In genomic region chr4:39353478-39354177, GRCh38 we compare ENCODE assay signal across 8 cellular contexts. TPM values are rescaled to one million over a fixed set of nuclear protein-coding genes. Genes with fewer than 3 reads are reported as not detected.
DNase-seq lines count a peak whose midpoint lies in the region; ATAC-seq, FAIRE-seq and TF ChIP-seq lines count a peak whose summit lies in the region.

No MANE protein-coding gene starts in this region.

- peak overlapping the region; percentile 89 to 97 (median 91) for H3K27ac Mint-ChIP-seq in naive B cell

- in situ Hi-C loops in SK-MEL-5 (cut with HindIII; ENCODE audit: low pct_unique_long_range_greater_than_20kb, low sequenced_read_pairs), result no loop called here

- H3K27me3 Mint-ChIP-seq in naive B cell, result no peaks in the 10 kb centered on the region

- no peak overlapping the region for H3K4me3 ChIP-seq in BE2C (ENCODE audit: low read depth, low read length)

- H3K27me3 ChIP-seq in BE2C, result no peaks in the 10 kb centered on the region

- FAIRE-seq in endometrium (lab: Jason Lieb, UNC), result peak; percentile 55

- H3K9me3 ChIP-seq in BE2C, result no peaks in the 10 kb centered on the region

- TF ChIP-seq CTCF in BE2C (IDR thresholded peaks at IDR 0.05; ENCODE audit: low read depth, low read length), result no peak

- peaks cover 37 to 62% (median 45%) of the 10 kb centered on the region in 3 donors for H3K4me1 Mint-ChIP-seq in naive B cell

- peak; percentile 54 to 68 for DNase-seq in AML-193 (lab: John Stamatoyannopoulos, UW)
- peak; percentile 21 for DNase-seq in SK-MEL-5 (ENCODE audit: low read depth, low spot score)
- DNase-seq in naive B cell, result peak; percentile 40
- no peak for DNase-seq in NCI-H1417 treated with DMSO at 0.1 percent for 48 hours (lab: John Stamatoyannopoulos, UW)
- no peak for DNase-seq in BE2C

- H3K4me3 Mint-ChIP-seq in naive B cell, result peak overlapping the region; percentile 51 to 88 (median 78)

- peaks cover 0 to 8% (median 2%) of the 10 kb centered on the region in 7 donors for H3K9me3 Mint-ChIP-seq in naive B cell

- H3K36me3 Mint-ChIP-seq in naive B cell, result peaks cover 18% of the 10 kb centered on the region in 2 donors

- peak; percentile 70 for ATAC-seq in GM19043 (IDR thresholded peaks at IDR 0.05; ENCODE audit: low read depth, unreplicated experiment)
- ATAC-seq in HG03139 (IDR thresholded peaks at IDR 0.05; ENCODE audit: unreplicated experiment), result peak; percentile 61
- ATAC-seq in naive B cell (ENCODE audit: low read depth in 2 of 2), result peak; percentile 64 to 66

- peaks cover 25% of the 10 kb centered on the region for H3K36me3 ChIP-seq in BE2C

- peaks cover 7% of the 10 kb centered on the region for H3K4me1 ChIP-seq in BE2C

RNA-seq across cellular contexts. Expression of gene RFC1, which starts 12.5 kb away (rescaled TPM):
- total RNA-seq in SK-MEL-5 (2014; rRNA removed; shearing (Covaris generic)), result 48.4 and 54.0 TPM in 2 replicates
- 27.4 and 29.5 TPM in 2 replicates for polyA plus RNA-seq in SK-MEL-5 (2015; cell fraction: cytosol; rRNA removed)
- polyA plus RNA-seq in SK-MEL-5 (2015; cell fraction: nucleus; rRNA removed), result 28.8 and 33.6 TPM in 2 replicates
- polyA plus RNA-seq in naive B cell (ENCODE audit: low read depth in 6 of 6), result 10 to 100 TPM in 5 of 6 donors, 1 to 10 TPM in 1; 9.0 to 54.7 (median 37.9) TPM
- 29.9 TPM for polyA plus RNA-seq in BE2C (2012; ENCODE audit: insufficient read depth, insufficient read length, low read depth)

RNA-seq across cellular contexts. Expression of gene KLB, which starts 53.1 kb away (rescaled TPM):
- not detected in 2 replicates for total RNA-seq in SK-MEL-5 (2014; rRNA removed; shearing (Covaris generic))
- polyA plus RNA-seq in SK-MEL-5 (2015; cell fraction: cytosol; rRNA removed), result not detected in 2 replicates
- polyA plus RNA-seq in SK-MEL-5 (2015; cell fraction: nucleus; rRNA removed), result not detected in 2 replicates
- polyA plus RNA-seq in naive B cell (ENCODE audit: low read depth in 6 of 6), result under 1 TPM in 5 of 6 donors, not detected in 1; 0.10 to 0.34 (median 0.21) TPM
- polyA plus RNA-seq in BE2C (2012; ENCODE audit: insufficient read depth, insufficient read length, low read depth), result 0.14 TPM

Comparison
In these comparisons a context has a peak if more than half of its experiments do, and no peak if none do; other contexts are left out.
1. DNase-seq: peak in AML-193 (2 of 2), SK-MEL-5 (single experiment) and naive B cell (single experiment); none in NCI-H1417 treated with DMSO at 0.1 percent for 48 hours (single experiment) and BE2C (single experiment).
2. Peak in every context shown above with its lines, with median percentiles within 50 percentile points of each other: ATAC-seq.